Comparison of ENCODE assay signal across 1 cellular context in genomic region chr12:103301642-103302620, GRCh38.
TF ChIP-seq lines count a peak whose summit lies in the region.

No MANE protein-coding gene starts in this region.

TF ChIP-seq in HepG2, 621 proteins besides CTCF, POLR2A, EP300 and RAD21:
- TF ChIP-seq ZBTB44 (CRISPR knock-in tag; IDR thresholded peaks at IDR 0.05): no peak
